1 cellular context compared by ENCODE assay signal in genomic region chr3:183914856-183915255, GRCh38.
TF ChIP-seq lines count a peak whose summit lies in the region.

No MANE protein-coding gene starts in this region.

TF ChIP-seq in H1, 55 proteins besides CTCF, POLR2A, EP300 and RAD21:
- TF ChIP-seq GTF2F1 (IDR thresholded peaks at IDR 0.05; ENCODE audit: borderline replicate concordance, low read depth, low read length) (no peak), KDM1A (IDR thresholded peaks at IDR 0.05; ENCODE audit: borderline replicate concordance, low read length) (no peak), NANOG (IDR thresholded peaks at IDR 0.05; ENCODE audit: insufficient read depth, low read depth, low read length, poor library complexity, severe bottlenecking) (no peak), ATF3 (IDR thresholded peaks at IDR 0.05; ENCODE audit: insufficient read depth, low read depth, low read length) (no peak), SIX5 (IDR thresholded peaks at IDR 0.05; ENCODE audit: low read depth, low read length) (no peak), RNF2 (IDR thresholded peaks at IDR 0.05; ENCODE audit: borderline replicate concordance, low read depth, low read length, missing control alignments, poor library complexity, severe bottlenecking) (no peak), SUZ12 (IDR thresholded peaks at IDR 0.05; ENCODE audit: low read length) (no peak)
